In the genomic region with DNA sequence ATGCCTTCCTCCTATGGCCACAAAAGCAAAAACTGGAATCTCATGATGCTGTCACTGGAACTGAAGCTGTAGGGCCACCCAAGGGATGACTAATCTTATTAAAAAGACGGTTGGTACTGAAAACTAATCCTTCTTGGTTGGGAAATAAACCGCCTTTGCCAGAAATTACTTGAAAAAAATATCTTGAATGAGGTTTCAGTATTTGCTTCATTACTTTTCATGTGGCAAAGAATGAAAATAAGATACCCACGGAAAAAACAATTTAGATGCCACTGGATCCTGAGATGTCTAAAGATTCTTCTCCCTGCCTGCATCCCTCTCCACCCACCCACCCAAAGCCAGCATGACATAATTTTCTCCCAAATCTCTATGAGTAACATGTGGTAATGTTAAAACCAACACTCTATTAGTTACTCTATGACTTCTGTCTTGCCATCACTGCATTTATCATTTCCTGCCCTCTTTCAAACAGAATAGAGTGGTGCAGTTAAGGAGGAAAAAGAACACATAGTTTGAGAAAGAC, we compare ENCODE assay signal across 14 cellular contexts.
DNase-seq lines count a peak whose midpoint lies in the region; ATAC-seq and TF ChIP-seq lines count a peak whose summit lies in the region.
"Had no signal": no experiment of that assay in that cellular context is flagged by ENCODE, and none has a peak within 500 bp of the region (broad histone marks: within the 10 kb centered on the region; RNA-seq: fewer than 3 reads in every experiment).

No MANE protein-coding gene starts in this region.

- no peak overlapping the region for H3K4me3 ChIP-seq in cardiac fibroblast (replicated peaks in 1 of 2; ENCODE audit: low read depth in 2 of 2, low read length in 2 of 2)
- no peak overlapping the region for H3K4me3 ChIP-seq in retinal pigment epithelial cell (ENCODE audit: low read length)
- H3K4me3 ChIP-seq: body of pancreas had no signal

- DNase-seq in activated CD4-positive, alpha-beta T cell treated with anti-CD3 and anti-CD28 coated beads for 48 hours: peak; percentile 28
- DNase-seq in activated CD4-positive, alpha-beta T cell treated with anti-CD3 and anti-CD28 coated beads for 4 hours: no peak
- peak; percentile 45 for DNase-seq in HS-5 (ENCODE audit: low read depth)
- peak; percentile 48 to 59 for DNase-seq in cardiac fibroblast (ENCODE audit: low read depth in 2 of 2)
- peak; percentile 60 for DNase-seq in retinal pigment epithelial cell (ENCODE audit: low read depth)
- no peak for DNase-seq in DMS 273 (lab: John Stamatoyannopoulos, UW; ENCODE audit: unreplicated experiment)
- DNase-seq in foreskin melanocyte: no peak
- DNase-seq: body of pancreas; DMS79; kidney; naive thymus-derived CD8-positive, alpha-beta T cell; NCI-H1417; NCI-H774 had no signal

- no peak for TF ChIP-seq CTCF in cardiac fibroblast (IDR thresholded peaks at IDR 0.05; ENCODE audit: low read depth, low read length)
- TF ChIP-seq CTCF in retinal pigment epithelial cell (conservative IDR thresholded peaks at IDR 0.05; ENCODE audit: low read depth, low read length): no peak

- ATAC-seq in HG02981 (IDR thresholded peaks at IDR 0.05; ENCODE audit: unreplicated experiment): no peak
- ATAC-seq: body of pancreas; naive thymus-derived CD8-positive, alpha-beta T cell had no signal

Comparison
In these comparisons a context has a peak if more than half of its experiments do, and no peak if none do; other contexts are left out.
1. DNase-seq: peak in activated CD4-positive, alpha-beta T cell treated with anti-CD3 and anti-CD28 coated beads for 48 hours (single experiment), HS-5 (single experiment), cardiac fibroblast (2 of 2) and retinal pigment epithelial cell (single experiment); none in activated CD4-positive, alpha-beta T cell treated with anti-CD3 and anti-CD28 coated beads for 4 hours (0 of 2), DMS 273 (single experiment) and foreskin melanocyte (single experiment).